ENCODE assay signal across 1 cellular context in the genomic region with DNA sequence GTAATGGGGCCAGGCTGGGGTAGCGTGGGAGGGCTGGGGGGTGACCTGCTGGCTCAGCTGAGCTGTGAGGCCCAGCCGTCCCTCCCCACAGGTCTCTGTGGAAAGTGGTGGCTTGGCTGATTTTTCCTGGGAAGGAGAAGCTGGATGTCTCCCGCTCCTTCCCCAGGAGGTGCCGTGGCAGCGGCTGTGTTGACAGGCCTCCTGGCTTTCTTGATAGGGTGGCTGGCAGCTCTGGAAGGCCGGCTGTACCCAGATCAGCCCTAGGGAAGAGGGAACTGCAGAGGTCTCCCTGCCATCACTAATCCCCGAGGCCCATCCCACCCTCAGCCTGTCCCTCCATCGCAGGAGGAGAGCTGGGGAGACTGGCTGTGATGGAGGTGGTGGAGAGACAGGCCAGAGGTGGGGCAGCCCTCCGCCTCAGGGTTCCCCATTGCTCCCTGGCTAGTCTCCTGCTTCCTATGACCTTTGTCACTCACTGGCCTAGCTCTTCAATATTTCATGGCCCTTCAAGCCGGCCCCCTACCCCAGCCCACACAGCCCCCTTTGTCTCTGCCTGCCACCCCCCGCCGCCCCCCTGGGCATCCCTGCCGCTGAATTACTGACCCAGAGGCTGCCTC.
TF ChIP-seq lines count a peak whose summit lies in the region.

No MANE protein-coding gene starts in this region.

TF ChIP-seq in IMR-90, 13 proteins besides CTCF, POLR2A, EP300 and RAD21:
- no peak for TF ChIP-seq FOS (IDR thresholded peaks at IDR 0.05; ENCODE audit: low read depth, low read length)
- 0 out of 2 replicates have a peak, but pooled peaks have one; percentile 3 for TF ChIP-seq MAZ (IDR thresholded peaks at IDR 0.05; ENCODE audit: borderline replicate concordance, low read depth, low read length)
